Comparison of ENCODE assay signal across 13 cellular contexts in the genomic region with DNA sequence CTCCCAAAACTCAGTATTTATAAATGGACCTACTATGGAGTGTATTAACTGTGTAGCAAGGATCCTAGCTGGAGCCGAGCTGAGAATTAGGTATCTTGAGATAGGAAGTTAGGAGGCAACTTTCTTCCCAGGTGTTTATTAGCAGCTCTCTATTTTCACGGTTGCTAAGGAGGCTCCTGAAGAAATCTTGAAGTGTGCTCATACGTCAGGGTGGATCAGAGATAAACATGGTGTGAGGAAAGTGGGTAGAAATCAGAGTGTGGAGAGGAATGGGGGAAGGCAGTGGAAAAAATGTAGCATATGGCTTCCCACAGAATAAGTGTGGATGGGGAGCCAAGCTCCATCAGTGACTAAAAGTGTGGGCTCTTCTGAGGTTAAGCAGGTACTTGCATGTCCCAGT.
A peak's percentile ranks its signal among the peaks of the same experiment; 100 is the strongest.
DNase-seq lines count a peak whose midpoint lies in the region; ATAC-seq and TF ChIP-seq lines count a peak whose summit lies in the region.
"Had no signal": no experiment of that assay in that cellular context is flagged by ENCODE, and none has a peak within 500 bp of the region (broad histone marks: within the 10 kb centered on the region; RNA-seq: fewer than 3 reads in every experiment).

No MANE protein-coding gene starts in this region.

- no peaks in the 10 kb centered on the region for H3K79me2 ChIP-seq in parathyroid adenoma

- H2AFZ ChIP-seq in parathyroid adenoma, result peak overlapping the region; percentile 56
- H2AFZ ChIP-seq: GM23338 had no signal

- no peaks in the 10 kb centered on the region for H3K9me3 ChIP-seq in left lung
- H3K9me3 ChIP-seq in parathyroid adenoma (ENCODE audit: control insufficient read depth, low read length), result no peaks in the 10 kb centered on the region
- no peaks in the 10 kb centered on the region for H3K9me3 ChIP-seq in stomach

- ATAC-seq in left lung, result peak; percentile 73
- ATAC-seq: GM23338 had no signal

- no peak overlapping the region for H3K9ac ChIP-seq in parathyroid adenoma

- intact Hi-C loops in left lung (cut with DNase I), result no loop called here
- intact Hi-C loops in stomach (cut with DNase I; ENCODE audit: low total_unique reads), result no loop called here

- peak; percentile 4 for DNase-seq in M059J (ENCODE audit: low read depth)
- peak; percentile 2 for DNase-seq in amniotic epithelial cell (ENCODE audit: low read depth)
- DNase-seq in left lung, result no peak
- no peak for DNase-seq in stomach
- no peak for DNase-seq in activated effector memory CD4-positive, alpha-beta T cell treated with Interleukin-2 at 50 U/mL for 16 hours
- no peak for DNase-seq in HUDEP-2 (lab: John Stamatoyannopoulos, UW; ENCODE audit: unreplicated experiment in 76 of 76)
- DNase-seq: C1 segment of cervical spinal cord; Calu3; CD4-positive, alpha-beta T cell; DMS 273 treated with DMSO at 0.1 percent for 48 hours; H7 had no signal

- H3K4me2 ChIP-seq in parathyroid adenoma (ENCODE audit: low read length), result no peak overlapping the region
- H3K4me2 ChIP-seq: GM23338 had no signal

- no peak overlapping the region for H3K4me3 ChIP-seq in left lung
- no peak overlapping the region for H3K4me3 ChIP-seq in parathyroid adenoma (ENCODE audit: low read depth, low read length)
- H3K4me3 ChIP-seq in stomach, result no peak overlapping the region
- H3K4me3 ChIP-seq: GM23338 had no signal

- no peak for TF ChIP-seq POLR2A in stomach (IDR thresholded peaks at IDR 0.05)

- TF ChIP-seq CTCF in left lung (IDR thresholded peaks at IDR 0.05) (no peak), parathyroid adenoma (IDR thresholded peaks at IDR 0.05) (no peak), stomach (IDR thresholded peaks at IDR 0.05) (no peak)

- 53 to 59% (median 58%) methylated on average over 3 of the region's 3 CpGs for WGBS in stomach, 5 donors

- H3K36me3 ChIP-seq in left lung (no peaks in the 10 kb centered on the region), parathyroid adenoma (ENCODE audit: control insufficient read depth, insufficient read depth, low read length) (no peaks in the 10 kb centered on the region), stomach (no peaks in the 10 kb centered on the region)

- TF ChIP-seq EP300 in stomach (IDR thresholded peaks at IDR 0.05), result no peak

- H3K27me3 ChIP-seq in left lung, result no peaks in the 10 kb centered on the region
- H3K27me3 ChIP-seq in parathyroid adenoma (ENCODE audit: control insufficient read depth, insufficient read depth, low read length), result no peaks in the 10 kb centered on the region
- H3K27me3 ChIP-seq in stomach, result no peaks in the 10 kb centered on the region

- H3K27ac ChIP-seq in left lung, result no peak overlapping the region
- no peak overlapping the region for H3K27ac ChIP-seq in parathyroid adenoma
- H3K27ac ChIP-seq in stomach, result no peak overlapping the region

- no peaks in the 10 kb centered on the region for H3K4me1 ChIP-seq in left lung
- H3K4me1 ChIP-seq in parathyroid adenoma, result peaks cover 18% of the 10 kb centered on the region
- no peaks in the 10 kb centered on the region for H3K4me1 ChIP-seq in stomach

Comparison
In these comparisons a context has a peak if more than half of its experiments do, and no peak if none do; other contexts are left out.
1. DNase-seq: peak in M059J (single experiment) and amniotic epithelial cell (single experiment); none in left lung (0 of 2), stomach (single experiment), activated effector memory CD4-positive, alpha-beta T cell treated with Interleukin-2 at 50 U/mL for 16 hours (single experiment) and HUDEP-2 (0 of 76).